Comparison of ENCODE assay signal across 6 cellular contexts in genomic region chr15:21016589-21016988, GRCh38.
DNase-seq lines count a peak whose midpoint lies in the region; ATAC-seq, FAIRE-seq and TF ChIP-seq lines count a peak whose summit lies in the region.
"Not testable (repeated sequence)": the region's sequence is repeated elsewhere in the genome, so short reads cannot be mapped to it uniquely, and the experiment has no call there.

No MANE protein-coding gene starts in this region.

- no CpG with 5 or more reads among the region's 4 CpGs for WGBS in K562 (ENCODE audit: insufficient coverage, low coverage, missing lambda C conversion rate)
- WGBS in spleen, 5 donors, result 86 to 100% (median 90%) methylated on average over 1 to 3 of the region's 4 CpGs; no CpG with 5 or more reads in 2 of the 5 donors

- H3K9me1 ChIP-seq in K562 (ENCODE audit: control insufficient read depth, insufficient read depth, low read length), result not testable (repeated sequence)

- not testable (repeated sequence) for H3K9me3 Mint-ChIP-seq in stimulated activated naive CD8-positive, alpha-beta T cell treated with anti-CD3 and anti-CD28 coated beads, Interleukin-15, amount 100 ng/mL, for 72 hours

- not testable (repeated sequence) for H4K20me1 ChIP-seq in K562 (replicated peaks; ENCODE audit: control insufficient read depth, insufficient read depth, low read length)

- not testable (repeated sequence) for H3K36me3 ChIP-seq in K562 (ENCODE audit: control insufficient read depth, insufficient read depth, low read length); kidney (ENCODE audit: control insufficient read depth in 1 of 2, insufficient read depth in 2 of 2, low read length in 2 of 2); mucosa of descending colon (ENCODE audit: low read depth); spleen

- not testable (repeated sequence) for H2AFZ ChIP-seq in K562 (ENCODE audit: low read depth, low read length)

- not testable (repeated sequence) for BruUV-seq in K562 (replicated peaks; lab: Mats Ljungman, UMichigan)

- FAIRE-seq in K562 (lab: Jason Lieb, UNC); kidney (lab: Jason Lieb, UNC): not testable (repeated sequence)
- FAIRE-seq in urothelium cell line (lab: Jason Lieb, UNC), result peak; percentile 40

- H3K27ac Mint-ChIP-seq in stimulated activated naive CD8-positive, alpha-beta T cell treated with anti-CD3 and anti-CD28 coated beads, Interleukin-15, amount 100 ng/mL, for 72 hours, result not testable (repeated sequence)

- not testable (repeated sequence) for H3K4me1 Mint-ChIP-seq in stimulated activated naive CD8-positive, alpha-beta T cell treated with anti-CD3 and anti-CD28 coated beads, Interleukin-15, amount 100 ng/mL, for 72 hours

- ATAC-seq in K562 (peak; percentile 35; the same call in 1 of the 3 replicates), mucosa of descending colon (peak; percentile 6)
- ATAC-seq in stimulated activated naive CD8-positive, alpha-beta T cell treated with anti-CD3 and anti-CD28 coated beads, Interleukin-15, amount 100 ng/mL, for 72 hours, result peak; percentile 35

- H3K4me1 ChIP-seq in K562 (replicated peaks in 1 of 2; ENCODE audit: control insufficient read depth in 2 of 2, insufficient read depth in 2 of 2, low read length in 2 of 2); kidney (ENCODE audit: control insufficient read depth in 1 of 2, insufficient read depth in 1 of 2, low read depth in 1 of 2, low read length in 2 of 2); mucosa of descending colon (ENCODE audit: low read depth); spleen: not testable (repeated sequence)

- in situ Hi-C loops in K562 (cut with MboI), result loop anchor here (10.0 kb wide), 1 partner anchor 1032 kb away; no protein-coding TSS in a partner anchor

- not testable (repeated sequence) for H3K9ac ChIP-seq in K562 (ENCODE audit: insufficient read depth in 1 of 2, low read depth in 2 of 2, low read length in 2 of 2); kidney (ENCODE audit: low read length in 2 of 2)

- not testable (repeated sequence) for H3K4me3 Mint-ChIP-seq in stimulated activated naive CD8-positive, alpha-beta T cell treated with anti-CD3 and anti-CD28 coated beads, Interleukin-15, amount 100 ng/mL, for 72 hours

- not testable (repeated sequence) for H3K27ac ChIP-seq in K562 (ENCODE audit: extremely low read depth, low read depth, low read length); kidney (ENCODE audit: low read depth in 2 of 2, low read length in 2 of 2); spleen

- intact Hi-C loops in K562 (cut with micrococcal nuclease); kidney (cut with DNase I); mucosa of descending colon (cut with DNase I, micrococcal nuclease); spleen (cut with DNase I; ENCODE audit: low total_unique reads): not testable (repeated sequence)

- not testable (repeated sequence) for H3K9me3 ChIP-seq in K562 (replicated peaks; ENCODE audit: control insufficient read depth, insufficient read depth, low read depth, low read length); kidney (ENCODE audit: control insufficient read depth in 1 of 2, low read length in 2 of 2); mucosa of descending colon; spleen

- POLR2A ChIA-PET in K562 (lab: Yijun Ruan, JAX), result not testable (repeated sequence)

- H3K27me3 ChIP-seq in K562 (ENCODE audit: control insufficient read depth in 2 of 2, insufficient read depth in 2 of 2, low read length in 2 of 2); spleen (replicated peaks in 1 of 7): not testable (repeated sequence)

- TF ChIP-seq EP300 in K562 (IDR thresholded peaks at IDR 0.05; ENCODE audit: low read length), result not testable (repeated sequence)

- not testable (repeated sequence) for TF ChIP-seq CTCF in K562 (IDR thresholded peaks at IDR 0.05 in 2 of 3, conservative IDR thresholded peaks at IDR 0.05 in 1 of 3; ENCODE audit: insufficient read depth in 2 of 3, low read depth in 1 of 3, low read length in 3 of 3); kidney (IDR thresholded peaks at IDR 0.05; ENCODE audit: borderline replicate concordance, extremely low read depth, insufficient read depth); mucosa of descending colon (IDR thresholded peaks at IDR 0.05); spleen (IDR thresholded peaks at IDR 0.05 in 8 of 11, conservative IDR thresholded peaks at IDR 0.05 in 3 of 11)

- CTCF ChIA-PET in K562 (lab: Yijun Ruan, JAX; ENCODE audit: low intra/inter-chr PET ratio), result not testable (repeated sequence)

- not testable (repeated sequence) for H3K79me2 ChIP-seq in K562 (ENCODE audit: control insufficient read depth, insufficient read depth, low read length)

- not testable (repeated sequence) for H3K27me3 Mint-ChIP-seq in stimulated activated naive CD8-positive, alpha-beta T cell treated with anti-CD3 and anti-CD28 coated beads, Interleukin-15, amount 100 ng/mL, for 72 hours

- not testable (repeated sequence) for H3K4me2 ChIP-seq in K562 (ENCODE audit: insufficient read depth, low read length)

- not testable (repeated sequence) for H3K4me3 ChIP-seq in K562; kidney (ENCODE audit: low read length in 2 of 2); mucosa of descending colon; spleen

- DNase-seq in K562 (ENCODE audit: extremely low read depth in 1 of 4, low spot score in 3 of 4); stimulated activated naive CD8-positive, alpha-beta T cell treated with anti-CD3 and anti-CD28 coated beads, Interleukin-15, amount 100 ng/mL, for 72 hours; urothelium cell line (ENCODE audit: low spot score): not testable (repeated sequence)
- DNase-seq in kidney, result peak; percentile 18
- DNase-seq in mucosa of descending colon, result peak in 1 of 3 donors; percentile 37
- peak; percentile 66 for DNase-seq in spleen

- not testable (repeated sequence) for TF ChIP-seq RAD21 in K562 (CRISPR knock-in tag; conservative IDR thresholded peaks at IDR 0.05 in 1 of 2, IDR thresholded peaks at IDR 0.05 in 1 of 2)

- TF ChIP-seq POLR2A in K562 (conservative IDR thresholded peaks at IDR 0.05); spleen (IDR thresholded peaks at IDR 0.05): not testable (repeated sequence)
